11 cellular contexts compared by ENCODE assay signal in genomic region chr5:89313044-89313443, GRCh38.
A peak's percentile ranks its signal among the peaks of the same experiment; 100 is the strongest.
DNase-seq lines count a peak whose midpoint lies in the region; TF ChIP-seq lines count a peak whose summit lies in the region.
"Had no signal": no experiment of that assay in that cellular context is flagged by ENCODE, and none has a peak within 500 bp of the region (broad histone marks: within the 10 kb centered on the region; RNA-seq: fewer than 3 reads in every experiment).

No MANE protein-coding gene starts in this region.

- intact Hi-C loops in ovary (cut with DNase I) = no loop called here

- no peaks in the 10 kb centered on the region for H3K27me3 Mint-ChIP-seq in activated T-cell treated with anti-CD3 and anti-CD28 coated beads, Interleukin-2, amount 50 U/mL, for 24 hours

- H3K27ac ChIP-seq in smooth muscle cell (ENCODE audit: low read depth) = peak overlapping the region; percentile 84
- no peak overlapping the region for H3K27ac ChIP-seq in ovary
- H3K27ac ChIP-seq: BLaER1, uterus had no signal

- H3K4me3 Mint-ChIP-seq in activated T-cell treated with anti-CD3 and anti-CD28 coated beads, Interleukin-2, amount 50 U/mL, for 24 hours = no peak overlapping the region

- no peaks in the 10 kb centered on the region for H3K36me3 Mint-ChIP-seq in activated T-cell treated with anti-CD3 and anti-CD28 coated beads, Interleukin-2, amount 50 U/mL, for 24 hours (ENCODE audit: low read depth)

- H3K4me2 ChIP-seq in smooth muscle cell = peak overlapping the region; percentile 40

- TF ChIP-seq EP300 in ovary (IDR thresholded peaks at IDR 0.05) = no peak

- peak overlapping the region; percentile 61 for H3K9ac ChIP-seq in smooth muscle cell (ENCODE audit: low read depth)
- H3K9ac ChIP-seq: BLaER1 had no signal

- TF ChIP-seq CTCF in epithelial cell of esophagus (IDR thresholded peaks at IDR 0.05; ENCODE audit: insufficient read depth, low read depth, low read length, missing control alignments) (no peak), smooth muscle cell (IDR thresholded peaks at IDR 0.05; ENCODE audit: borderline replicate concordance, insufficient read depth, poor library complexity, severe bottlenecking) (no peak), ovary (IDR thresholded peaks at IDR 0.05) (no peak)

- no peak overlapping the region for H2AFZ ChIP-seq in smooth muscle cell (ENCODE audit: low read depth)

- H3K36me3 ChIP-seq in smooth muscle cell (ENCODE audit: low read depth) = no peaks in the 10 kb centered on the region
- H3K36me3 ChIP-seq in ovary = no peaks in the 10 kb centered on the region
- H3K36me3 ChIP-seq: BLaER1, uterus had no signal

- no peaks in the 10 kb centered on the region for H3K79me2 ChIP-seq in smooth muscle cell (ENCODE audit: low read depth)

- H4K20me1 ChIP-seq in smooth muscle cell (ENCODE audit: low read depth) = no peaks in the 10 kb centered on the region
- H4K20me1 ChIP-seq: BLaER1 had no signal

- H3K4me1 ChIP-seq in smooth muscle cell (ENCODE audit: low read depth) = no peaks in the 10 kb centered on the region
- peaks cover 3% of the 10 kb centered on the region for H3K4me1 ChIP-seq in ovary (ENCODE audit: insufficient read depth)

- no peak overlapping the region for H3K4me3 ChIP-seq in epithelial cell of esophagus (ENCODE audit: low read length)
- H3K4me3 ChIP-seq in smooth muscle cell = no peak overlapping the region
- H3K4me3 ChIP-seq in ovary = no peak overlapping the region
- H3K4me3 ChIP-seq: BLaER1, uterus had no signal

- H3K27me3 ChIP-seq in smooth muscle cell (ENCODE audit: low read depth) = no peaks in the 10 kb centered on the region
- H3K27me3 ChIP-seq in ovary = no peaks in the 10 kb centered on the region
- H3K27me3 ChIP-seq: BLaER1, uterus had no signal

- peaks cover 8% of the 10 kb centered on the region for H3K9me3 Mint-ChIP-seq in activated T-cell treated with anti-CD3 and anti-CD28 coated beads, Interleukin-2, amount 50 U/mL, for 24 hours

- 23% methylated on average over 2 of the region's 2 CpGs for WGBS in smooth muscle cell (ENCODE audit: low lambda C conversion rate)
- 25 to 35% (median 25%) methylated on average over 2 of the region's 2 CpGs for WGBS in ovary, 3 donors

- peaks cover 25% of the 10 kb centered on the region for H3K4me1 Mint-ChIP-seq in activated T-cell treated with anti-CD3 and anti-CD28 coated beads, Interleukin-2, amount 50 U/mL, for 24 hours (ENCODE audit: low read depth)

- DNase-seq in activated T-cell treated with anti-CD3 and anti-CD28 coated beads, Interleukin-2, amount 50 U/mL, for 24 hours = no peak
- no peak for DNase-seq in activated T-cell treated with anti-CD3 and anti-CD28 coated beads for 4 hours
- peak; percentile 79 for DNase-seq in NCI-H2029 treated with DMSO at 0.1 percent for 48 hours (lab: John Stamatoyannopoulos, UW)
- DNase-seq in epithelial cell of esophagus (ENCODE audit: low read depth) = peak; percentile 90
- no peak for DNase-seq in smooth muscle cell (lab: John Stamatoyannopoulos, UW; ENCODE audit: unreplicated experiment)
- DNase-seq in ovary = no peak
- DNase-seq in activated naive CD4-positive, alpha-beta T cell treated with anti-CD3 and anti-CD28 coated beads, Interleukin-2, amount 50 U/mL, for 16 hours = no peak
- no peak for DNase-seq in activated gamma-delta T cell (lab: John Stamatoyannopoulos, UW)
- DNase-seq: activated CD8-positive, alpha-beta memory T cell treated with anti-CD3 and anti-CD28 coated beads, Interleukin-2, amount 50 U/mL, for 4 hours; uterus had no signal

- H3F3A ChIP-seq in smooth muscle cell (ENCODE audit: low read depth) = peaks cover 9% of the 10 kb centered on the region

- H3K27ac Mint-ChIP-seq in activated T-cell treated with anti-CD3 and anti-CD28 coated beads, Interleukin-2, amount 50 U/mL, for 24 hours = peak overlapping the region; percentile 11

- TF ChIP-seq POLR2A in ovary (IDR thresholded peaks at IDR 0.05) = no peak

- H3K9me3 ChIP-seq in smooth muscle cell (replicated peaks; ENCODE audit: low read depth) (no peaks in the 10 kb centered on the region), ovary (no peaks in the 10 kb centered on the region)
- H3K9me3 ChIP-seq: BLaER1, uterus had no signal

Comparison
In these comparisons a context has a peak if more than half of its experiments do, and no peak if none do; other contexts are left out.
1. DNase-seq: peak in NCI-H2029 treated with DMSO at 0.1 percent for 48 hours (single experiment) and epithelial cell of esophagus (single experiment); none in activated T-cell treated with anti-CD3 and anti-CD28 coated beads, Interleukin-2, amount 50 U/mL, for 24 hours (single experiment), activated T-cell treated with anti-CD3 and anti-CD28 coated beads for 4 hours (single experiment), smooth muscle cell (single experiment), ovary (0 of 5), activated naive CD4-positive, alpha-beta T cell treated with anti-CD3 and anti-CD28 coated beads, Interleukin-2, amount 50 U/mL, for 16 hours (single experiment) and activated gamma-delta T cell (single experiment).